In genomic region chr14:94077111-94077821, GRCh38 we compare ENCODE assay signal across 11 cellular contexts. TPM values are rescaled to one million over a fixed set of nuclear protein-coding genes. Genes with fewer than 3 reads are reported as not detected.
DNase-seq lines count a peak whose midpoint lies in the region; ATAC-seq and TF ChIP-seq lines count a peak whose summit lies in the region.
"Had no signal": no experiment of that assay in that cellular context is flagged by ENCODE, and none has a peak within 500 bp of the region (broad histone marks: within the 10 kb centered on the region; RNA-seq: fewer than 3 reads in every experiment).

No MANE protein-coding gene starts in this region.

- H3K4me3 Mint-ChIP-seq in activated naive CD4-positive, alpha-beta T cell treated with anti-CD3 and anti-CD28 coated beads, Interleukin-2, amount 10 ng/mL, durations not matched to agents 7 days and 5 days, result peak overlapping the region; percentile 33
- H3K4me3 Mint-ChIP-seq in memory B cell (peak overlapping the region; percentile 58), progenitor cell of endocrine pancreas (ENCODE audit: low read depth) (no peak overlapping the region)

- peak overlapping the region; percentile 8 for H3K27ac ChIP-seq in thymus (ENCODE audit: low read depth)

- H3K27ac Mint-ChIP-seq in activated naive CD4-positive, alpha-beta T cell treated with anti-CD3 and anti-CD28 coated beads, Interleukin-2, amount 10 ng/mL, durations not matched to agents 7 days and 5 days, result no peak overlapping the region
- no peak overlapping the region for H3K27ac Mint-ChIP-seq in memory B cell
- no peak overlapping the region for H3K27ac Mint-ChIP-seq in progenitor cell of endocrine pancreas

- TF ChIP-seq CTCF in progenitor cell of endocrine pancreas (IDR thresholded peaks at IDR 0.05; ENCODE audit: unreplicated experiment), result no peak

- H3K9me3 ChIP-seq in thymus (ENCODE audit: control insufficient read depth), result no peaks in the 10 kb centered on the region

- peaks cover 72% of the 10 kb centered on the region for H3K36me3 Mint-ChIP-seq in activated naive CD4-positive, alpha-beta T cell treated with anti-CD3 and anti-CD28 coated beads, Interleukin-2, amount 10 ng/mL, durations not matched to agents 7 days and 5 days
- H3K36me3 Mint-ChIP-seq in memory B cell (peaks cover 35% of the 10 kb centered on the region), progenitor cell of endocrine pancreas (ENCODE audit: insufficient read depth) (peaks cover 40% of the 10 kb centered on the region)

- peaks cover 12% of the 10 kb centered on the region for H3K36me3 ChIP-seq in thymus (ENCODE audit: control insufficient read depth, insufficient read depth)

- WGBS in thymus, result 94% methylated on average over 7 of the region's 7 CpGs

- peak overlapping the region; percentile 17 for H3K4me3 ChIP-seq in thymus (ENCODE audit: low read length)

- H3K27me3 ChIP-seq in thymus (ENCODE audit: control insufficient read depth, insufficient read depth), result no peaks in the 10 kb centered on the region

- H3K4me1 Mint-ChIP-seq in activated naive CD4-positive, alpha-beta T cell treated with anti-CD3 and anti-CD28 coated beads, Interleukin-2, amount 10 ng/mL, durations not matched to agents 7 days and 5 days, result peaks cover 64% of the 10 kb centered on the region
- H3K4me1 Mint-ChIP-seq in memory B cell (peaks cover 31% of the 10 kb centered on the region), progenitor cell of endocrine pancreas (ENCODE audit: low read depth) (peaks cover 35% of the 10 kb centered on the region)

- peaks cover 17% of the 10 kb centered on the region for H3K9me3 Mint-ChIP-seq in activated naive CD4-positive, alpha-beta T cell treated with anti-CD3 and anti-CD28 coated beads, Interleukin-2, amount 10 ng/mL, durations not matched to agents 7 days and 5 days
- H3K9me3 Mint-ChIP-seq in memory B cell (peaks cover 9% of the 10 kb centered on the region), progenitor cell of endocrine pancreas (ENCODE audit: low read depth) (peaks cover 18% of the 10 kb centered on the region)

- H3K27me3 Mint-ChIP-seq in activated naive CD4-positive, alpha-beta T cell treated with anti-CD3 and anti-CD28 coated beads, Interleukin-2, amount 10 ng/mL, durations not matched to agents 7 days and 5 days, result no peaks in the 10 kb centered on the region
- no peaks in the 10 kb centered on the region for H3K27me3 Mint-ChIP-seq in memory B cell
- no peaks in the 10 kb centered on the region for H3K27me3 Mint-ChIP-seq in progenitor cell of endocrine pancreas

- DNase-seq in activated naive CD4-positive, alpha-beta T cell treated with anti-CD3 and anti-CD28 coated beads, Interleukin-2, amount 10 ng/mL, durations not matched to agents 7 days and 5 days, result no peak
- DNase-seq in activated naive CD4-positive, alpha-beta T cell (lab: John Stamatoyannopoulos, UW), result no peak
- DNase-seq in amniotic epithelial cell (ENCODE audit: low read depth) (peak; percentile 35), memory B cell (ENCODE audit: low spot score in 2 of 2) (no peak), DMS153 treated with DMSO at 0.1 percent for 48 hours (lab: John Stamatoyannopoulos, UW; ENCODE audit: unreplicated experiment) (no peak), progenitor cell of endocrine pancreas (ENCODE audit: low spot score, unreplicated experiment) (no peak), GM19240 (ENCODE audit: insufficient read length, low spot score) (no peak)
- DNase-seq: C1 segment of cervical spinal cord; NCI-H146; stimulated activated CD4-positive, alpha-beta T cell treated with anti-CD3 and anti-CD28 coated beads, Interleukin-1b, Interleukin-23, amount 100 ng/mL, for 48 hours had no signal

- CTCF ChIA-PET in activated naive CD4-positive, alpha-beta T cell treated with anti-CD3 and anti-CD28 coated beads, Interleukin-2, amount 10 ng/mL, durations not matched to agents 7 days and 5 days (lab: Charles Lee), result interaction anchor here (2.0 kb wide), 1 partner anchor 20 kb away, joined by 5 read pairs; no protein-coding TSS in a partner anchor

- no peak for ATAC-seq in memory B cell (ENCODE audit: low read depth)

- peaks cover 24% of the 10 kb centered on the region for H3K4me1 ChIP-seq in thymus (ENCODE audit: control insufficient read depth, insufficient read depth, low read length)

RNA-seq across cellular contexts. Expression of gene DDX24, which starts 3.7 kb away (rescaled TPM):
- polyA plus RNA-seq in thymus, result 103 TPM
- total RNA-seq in progenitor cell of endocrine pancreas, result 139 and 141 TPM in 2 replicates

RNA-seq across cellular contexts. Expression of gene IFI27L1, which starts 3.8 kb away (rescaled TPM):
- 16.7 TPM for polyA plus RNA-seq in thymus
- 28.9 TPM in 2 replicates for total RNA-seq in progenitor cell of endocrine pancreas

RNA-seq across cellular contexts. Expression of gene IFI27, which starts 33.3 kb away (rescaled TPM):
- polyA plus RNA-seq in thymus, result 839 TPM
- 5.8 and 7.5 TPM in 2 replicates for total RNA-seq in progenitor cell of endocrine pancreas

RNA-seq across cellular contexts. Expression of gene OTUB2, which starts 51.1 kb away (rescaled TPM):
- polyA plus RNA-seq in thymus, result 0.27 TPM
- 7.0 and 7.4 TPM in 2 replicates for total RNA-seq in progenitor cell of endocrine pancreas

RNA-seq across cellular contexts. Expression of gene IFI27L2, which starts 52.1 kb away (rescaled TPM):
- 118 TPM for polyA plus RNA-seq in thymus
- total RNA-seq in progenitor cell of endocrine pancreas, result 27.4 and 32.2 TPM in 2 replicates
